Comparison of ENCODE assay signal across 19 cellular contexts in genomic region chr7:16202298-16202697, GRCh38.
"Had no signal": no experiment of that assay in that cellular context is flagged by ENCODE, and none has a peak within 500 bp of the region (broad histone marks: within the 10 kb centered on the region; RNA-seq: fewer than 3 reads in every experiment).

No MANE protein-coding gene starts in this region.

- H3K4me3 Mint-ChIP-seq: activated T-helper 17 cell treated with anti-CD3 and anti-CD28 coated beads, Interleukin-2, amount 50 U/mL, for 72 hours; dendritic cell treated with granulocyte-macrophage colony-stimulating factor and Interleukin-4, amounts not matched to agents 40 ng/mL and 50 ng/mL, for 4 days; T-helper 1 cell treated with Interleukin-12 subunit alpha and Interleukin-12 subunit beta and Interleukin-4 antibody, amounts not matched to agents 30 μg/mL and 1 μg/mL, for 36 hours; type B pancreatic cell; WTC11 had no signal

- H3K4me1 Mint-ChIP-seq: activated T-helper 17 cell treated with anti-CD3 and anti-CD28 coated beads, Interleukin-2, amount 50 U/mL, for 72 hours had no signal

- H3K9me3 ChIP-seq: adrenal gland, thoracic aorta, vagina had no signal

- H3K27ac Mint-ChIP-seq: activated naive CD4-positive, alpha-beta T cell treated with anti-CD3 and anti-CD28 coated beads, Interleukin-2, amount 50 U/mL, for 72 hours; activated T-helper 17 cell treated with anti-CD3 and anti-CD28 coated beads, Interleukin-2, amount 50 U/mL, for 72 hours; dendritic cell treated with granulocyte-macrophage colony-stimulating factor and Interleukin-4, amounts not matched to agents 40 ng/mL and 50 ng/mL, for 4 days; T-helper 1 cell treated with Interleukin-12 subunit alpha and Interleukin-12 subunit beta and Interleukin-4 antibody, amounts not matched to agents 30 μg/mL and 1 μg/mL, for 36 hours; type B pancreatic cell; WTC11 had no signal

- H3K27me3 Mint-ChIP-seq: activated T-helper 17 cell treated with anti-CD3 and anti-CD28 coated beads, Interleukin-2, amount 50 U/mL, for 72 hours; dendritic cell treated with granulocyte-macrophage colony-stimulating factor and Interleukin-4, amounts not matched to agents 40 ng/mL and 50 ng/mL, for 4 days; type B pancreatic cell had no signal

- H3K9me3 Mint-ChIP-seq: activated naive CD4-positive, alpha-beta T cell treated with anti-CD3 and anti-CD28 coated beads, Interleukin-2, amount 50 U/mL, for 72 hours; T-helper 1 cell treated with Interleukin-12 subunit alpha and Interleukin-12 subunit beta and Interleukin-4 antibody, amounts not matched to agents 30 μg/mL and 1 μg/mL, for 36 hours; type B pancreatic cell; WTC11 had no signal

- H3K4me3 ChIP-seq: adrenal gland, cardiac muscle cell, spleen, thoracic aorta, vagina had no signal

- H3K27ac ChIP-seq: adrenal gland, cardiac muscle cell, spleen, thoracic aorta, vagina had no signal

- H3K4me1 ChIP-seq: spleen, vagina had no signal

- H3K36me3 ChIP-seq: adrenal gland, cardiac muscle cell, spleen, thoracic aorta, vagina had no signal

- H3K36me3 Mint-ChIP-seq: activated naive CD4-positive, alpha-beta T cell treated with anti-CD3 and anti-CD28 coated beads, Interleukin-2, amount 50 U/mL, for 72 hours; type B pancreatic cell; WTC11 had no signal

- H3K27me3 ChIP-seq: adrenal gland, cardiac muscle cell, spleen, vagina had no signal

- ATAC-seq: activated naive CD4-positive, alpha-beta T cell treated with anti-CD3 and anti-CD28 coated beads, Interleukin-2, amount 50 U/mL, for 72 hours; activated T-helper 17 cell treated with anti-CD3 and anti-CD28 coated beads, Interleukin-2, amount 50 U/mL, for 72 hours; WTC11 had no signal

- DNase-seq: activated T-cell treated with anti-CD3 and anti-CD28 coated beads, Interleukin-2, amount 50 U/mL, for 1 hour; adrenal gland; effector CD8-positive, alpha-beta T cell; mesenchymal stem cell; nucleus accumbens; posterior cingulate gyrus; spleen; stimulated activated CD4-positive, alpha-beta T cell treated with anti-CD3 and anti-CD28 coated beads, Interleukin-4, amount 100 ng/mL, for 1 hour; stimulated activated naive CD4-positive, alpha-beta T cell; T1000 had no signal
